10 cellular contexts compared by ENCODE assay signal in the genomic region with DNA sequence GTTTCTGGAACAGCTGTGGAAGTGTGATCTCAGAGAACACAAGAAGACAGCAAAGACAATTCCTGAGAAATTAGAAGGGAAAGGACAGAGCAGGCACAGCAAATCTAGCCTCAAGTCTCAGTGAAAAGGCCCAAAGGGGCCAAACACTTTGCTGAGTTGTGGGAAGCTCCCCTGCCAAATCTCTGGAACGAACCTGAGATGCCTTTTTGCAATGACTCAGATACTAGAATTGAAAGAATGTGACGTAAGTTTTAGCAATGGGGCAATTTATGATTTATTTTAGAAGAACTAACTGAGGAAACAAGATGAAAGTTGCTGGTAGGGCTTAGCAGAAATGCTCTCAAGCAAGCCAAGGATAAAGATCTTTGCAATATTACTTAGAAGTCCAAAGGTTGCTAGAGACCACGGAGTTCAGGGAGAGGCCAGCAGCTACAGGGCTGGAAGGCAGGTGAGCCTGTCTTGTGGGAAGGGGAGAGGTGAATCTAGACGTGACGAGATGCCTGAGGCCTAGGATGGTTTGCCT.
DNase-seq lines count a peak whose midpoint lies in the region; ATAC-seq and TF ChIP-seq lines count a peak whose summit lies in the region.
"Had no signal": no experiment of that assay in that cellular context is flagged by ENCODE, and none has a peak within 500 bp of the region (broad histone marks: within the 10 kb centered on the region; RNA-seq: fewer than 3 reads in every experiment).

No MANE protein-coding gene starts in this region.

- peaks cover 0 to 40% (median 3%) of the 10 kb centered on the region in 4 donors for H3K4me1 ChIP-seq in tibial artery

- no peak overlapping the region for H3K4me3 ChIP-seq in astrocyte of the cerebellum (ENCODE audit: low read depth, low read length)
- no peak overlapping the region for H3K4me3 ChIP-seq in tibial artery

- H3K36me3 ChIP-seq in tibial artery: no peaks in the 10 kb centered on the region

- no peak for TF ChIP-seq CTCF in astrocyte of the cerebellum (IDR thresholded peaks at IDR 0.05; ENCODE audit: low read depth, low read length, missing control alignments)
- TF ChIP-seq CTCF in tibial artery (IDR thresholded peaks at IDR 0.05): no peak

- H3K27ac ChIP-seq in tibial artery: peak overlapping the region; percentile 33 to 61

- H3K9me3 ChIP-seq in tibial artery: no peaks in the 10 kb centered on the region

- intact Hi-C loops in tibial artery (cut with DNase I; ENCODE audit: low total_unique reads): no loop called here

- no peaks in the 10 kb centered on the region for H3K27me3 ChIP-seq in tibial artery

- peak; percentile 76 for ATAC-seq in GM18868 (IDR thresholded peaks at IDR 0.05; ENCODE audit: unreplicated experiment)

- peak; percentile 51 for DNase-seq in astrocyte of the cerebellum (ENCODE audit: low read depth)
- DNase-seq in kidney glomerular epithelial cell (lab: John Stamatoyannopoulos, UW): peak; percentile 32
- DNase-seq in tibial artery: peak; percentile 23 to 65
- DNase-seq in stimulated activated CD4-positive, alpha-beta T cell treated with anti-CD3 and anti-CD28 coated beads, Interleukin-2, amount 100 ng/mL, for 24 hours: no peak
- no peak for DNase-seq in activated effector memory CD4-positive, alpha-beta T cell treated with anti-CD3 and anti-CD28 coated beads, Interleukin-2, amount 50 U/mL, for 16 hours
- DNase-seq in activated effector memory CD4-positive, alpha-beta T cell treated with Interleukin-2 at 50 U/mL for 16 hours: no peak
- no peak for DNase-seq in SIG-M5 (lab: John Stamatoyannopoulos, UW)
- DNase-seq: effector CD8-positive, alpha-beta T cell; NCI-H446 had no signal

- in situ Hi-C loops in astrocyte of the cerebellum (cut with HindIII; ENCODE audit: low sequenced_read_pairs): no loop called here

Comparison
In these comparisons a context has a peak if more than half of its experiments do, and no peak if none do; other contexts are left out.
1. DNase-seq: peak in astrocyte of the cerebellum (single experiment), kidney glomerular epithelial cell (single experiment) and tibial artery (2 of 2); none in stimulated activated CD4-positive, alpha-beta T cell treated with anti-CD3 and anti-CD28 coated beads, Interleukin-2, amount 100 ng/mL, for 24 hours (0 of 2), activated effector memory CD4-positive, alpha-beta T cell treated with anti-CD3 and anti-CD28 coated beads, Interleukin-2, amount 50 U/mL, for 16 hours (single experiment), activated effector memory CD4-positive, alpha-beta T cell treated with Interleukin-2 at 50 U/mL for 16 hours (single experiment) and SIG-M5 (single experiment).